In genomic region chr2:96139181-96139758, GRCh38 we compare ENCODE assay signal across 1 cellular context.
TF ChIP-seq lines count a peak whose summit lies in the region.

No MANE protein-coding gene starts in this region.

TF ChIP-seq in SK-N-SH, 30 proteins besides CTCF, POLR2A, EP300 and RAD21:
- TF ChIP-seq USF1 (IDR thresholded peaks at IDR 0.05; ENCODE audit: borderline replicate concordance, low read depth) (no peak), NRF1 (IDR thresholded peaks at IDR 0.05; ENCODE audit: low read depth, low read length) (no peak), RCOR1 (IDR thresholded peaks at IDR 0.05; ENCODE audit: low read length) (no peak), SIN3A (IDR thresholded peaks at IDR 0.05; ENCODE audit: borderline replicate concordance, low read depth, low read length) (no peak), EZH2phosphoT487 (IDR thresholded peaks at IDR 0.05; ENCODE audit: borderline replicate concordance, low read depth) (no peak), NFIC (IDR thresholded peaks at IDR 0.05; ENCODE audit: borderline replicate concordance) (no peak), TEAD4 (IDR thresholded peaks at IDR 0.05; ENCODE audit: borderline replicate concordance, insufficient read depth) (no peak), FOXJ3 (CRISPR knock-in tag; IDR thresholded peaks at IDR 0.05) (no peak), TCF12 (IDR thresholded peaks at IDR 0.05) (no peak), ELF1 (IDR thresholded peaks at IDR 0.05) (no peak)
TF ChIP-seq in SK-N-SH: peak in this region for 0.
